Comparison of ENCODE assay signal across 10 cellular contexts in genomic region chr6:121319112-121319553, GRCh38. TPM values are rescaled to one million over a fixed set of nuclear protein-coding genes. Genes with fewer than 3 reads are reported as not detected.
DNase-seq lines count a peak whose midpoint lies in the region; ATAC-seq, FAIRE-seq and TF ChIP-seq lines count a peak whose summit lies in the region.
"Had no signal": no experiment of that assay in that cellular context is flagged by ENCODE, and none has a peak within 500 bp of the region (broad histone marks: within the 10 kb centered on the region; RNA-seq: fewer than 3 reads in every experiment).

No MANE protein-coding gene starts in this region.

- no peaks in the 10 kb centered on the region for H3K9me3 ChIP-seq in astrocyte (ENCODE audit: insufficient read depth, low read depth, low read length)
- H3K9me3 ChIP-seq: BE2C had no signal

- H3K27ac ChIP-seq in astrocyte (ENCODE audit: low read depth, low read length) = no peak overlapping the region
- H3K27ac ChIP-seq: HL-60 had no signal

- no peak for ATAC-seq in HG03565 (IDR thresholded peaks at IDR 0.05; ENCODE audit: unreplicated experiment)

- H4K20me1 ChIP-seq in astrocyte (ENCODE audit: insufficient read depth, low read length) = no peaks in the 10 kb centered on the region

- no peaks in the 10 kb centered on the region for H3K79me2 ChIP-seq in astrocyte (ENCODE audit: insufficient read depth, low read length)

- no peak for FAIRE-seq in astrocyte (lab: Jason Lieb, UNC)

- peaks cover 5% of the 10 kb centered on the region for H3K36me3 ChIP-seq in astrocyte (ENCODE audit: insufficient read depth, low read length)
- H3K36me3 ChIP-seq: BE2C had no signal

- H3K4me1 ChIP-seq in astrocyte (ENCODE audit: insufficient read depth, low read length) = no peaks in the 10 kb centered on the region
- H3K4me1 ChIP-seq: BE2C had no signal

- H3K9ac ChIP-seq in astrocyte (ENCODE audit: low read length) = no peak overlapping the region

- H3K4me2 ChIP-seq in astrocyte (ENCODE audit: low read length) = peak overlapping the region; percentile 76

- TF ChIP-seq CTCF in astrocyte (IDR thresholded peaks at IDR 0.05; ENCODE audit: insufficient read depth, low read depth, low read length) (peak; percentile 49), type B pancreatic cell (conservative IDR thresholded peaks at IDR 0.05) (peak; percentile 81)

- peaks cover 6% of the 10 kb centered on the region for H3K4me1 Mint-ChIP-seq in astrocyte (ENCODE audit: low read depth, unreplicated experiment)
- peaks cover 0 to 2% of the 10 kb centered on the region in 2 donors for H3K4me1 Mint-ChIP-seq in immature natural killer cell
- no peaks in the 10 kb centered on the region for H3K4me1 Mint-ChIP-seq in type B pancreatic cell (ENCODE audit: unreplicated experiment)

- peak overlapping the region; percentile 15 for H3K4me3 ChIP-seq in astrocyte (ENCODE audit: insufficient read depth, low read depth, low read length)

- no peak overlapping the region for H3K27ac Mint-ChIP-seq in astrocyte (ENCODE audit: unreplicated experiment)
- H3K27ac Mint-ChIP-seq in immature natural killer cell = no peak overlapping the region
- H3K27ac Mint-ChIP-seq in type B pancreatic cell = no peak overlapping the region

- peak overlapping the region; percentile 38 for H2AFZ ChIP-seq in astrocyte (ENCODE audit: low read depth, low read length)

- H3K9me3 Mint-ChIP-seq in astrocyte (ENCODE audit: unreplicated experiment) (no peaks in the 10 kb centered on the region), immature natural killer cell (no peaks in the 10 kb centered on the region), type B pancreatic cell (no peaks in the 10 kb centered on the region)

- H3K27me3 ChIP-seq in astrocyte (ENCODE audit: insufficient read depth, low read length) = no peaks in the 10 kb centered on the region
- H3K27me3 ChIP-seq: BE2C had no signal

- DNase-seq in NCI-H82 (lab: John Stamatoyannopoulos, UW) = peak; percentile 11
- no peak for DNase-seq in NCI-H82 treated with DMSO at 0.1 percent for 48 hours (lab: John Stamatoyannopoulos, UW; ENCODE audit: unreplicated experiment)
- DNase-seq in astrocyte (ENCODE audit: low read depth) = no peak
- no peak for DNase-seq in immature natural killer cell
- DNase-seq in type B pancreatic cell (ENCODE audit: extremely low spot score, unreplicated experiment) = no peak
- DNase-seq in DMS79 (lab: John Stamatoyannopoulos, UW) = no peak
- DNase-seq in NOMO-1 treated with DMSO at 0.1 percent for 48 hours (lab: John Stamatoyannopoulos, UW; ENCODE audit: unreplicated experiment) = no peak
- DNase-seq: BE2C had no signal

- H3K4me3 Mint-ChIP-seq in astrocyte (ENCODE audit: unreplicated experiment) = no peak overlapping the region
- peak overlapping the region in 3 of 5 donors; percentile 7 to 36 (median 22) for H3K4me3 Mint-ChIP-seq in immature natural killer cell
- H3K4me3 Mint-ChIP-seq in type B pancreatic cell = peak overlapping the region; percentile 15

- H3K36me3 Mint-ChIP-seq in astrocyte (ENCODE audit: low read depth, unreplicated experiment) (no peaks in the 10 kb centered on the region), immature natural killer cell (peaks cover 3 to 13% (median 11%) of the 10 kb centered on the region in 3 donors), type B pancreatic cell (peaks cover 3% of the 10 kb centered on the region)

- H3K27me3 Mint-ChIP-seq in astrocyte (ENCODE audit: low read depth, unreplicated experiment) (no peaks in the 10 kb centered on the region), immature natural killer cell (ENCODE audit: low read depth in 3 of 3) (no peaks in the 10 kb centered on the region), type B pancreatic cell (no peaks in the 10 kb centered on the region)

RNA-seq across cellular contexts. Expression of gene TBC1D32, which starts 15.1 kb away (rescaled TPM):
- 8.8 and 8.9 TPM in 2 replicates for total RNA-seq in astrocyte
- 1 to 10 TPM in 1 of 3 donors, under 1 TPM in 2; 0.67 to 2.6 (median 0.83) TPM for polyA plus RNA-seq in immature natural killer cell
- total RNA-seq in type B pancreatic cell (ENCODE audit: low replicate concordance) = 9.9 and 12.4 TPM in 2 replicates
